Comparison of ENCODE assay signal across 34 cellular contexts in genomic region chrX:55623100-55623499, GRCh38. TPM values are rescaled to one million over a fixed set of nuclear protein-coding genes. Genes with fewer than 3 reads are reported as not detected.
"Had no signal": no experiment of that assay in that cellular context is flagged by ENCODE, and none has a peak within 500 bp of the region (broad histone marks: within the 10 kb centered on the region; RNA-seq: fewer than 3 reads in every experiment).

A gene with protein sequence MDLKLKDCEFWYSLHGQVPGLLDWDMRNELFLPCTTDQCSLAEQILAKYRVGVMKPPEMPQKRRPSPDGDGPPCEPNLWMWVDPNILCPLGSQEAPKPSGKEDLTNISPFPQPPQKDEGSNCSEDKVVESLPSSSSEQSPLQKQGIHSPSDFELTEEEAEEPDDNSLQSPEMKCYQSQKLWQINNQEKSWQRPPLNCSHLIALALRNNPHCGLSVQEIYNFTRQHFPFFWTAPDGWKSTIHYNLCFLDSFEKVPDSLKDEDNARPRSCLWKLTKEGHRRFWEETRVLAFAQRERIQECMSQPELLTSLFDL (plus strand): TSS chrX:55623400. CDS start chrX:55623712, 312 bp downstream.

- FAIRE-seq: urothelium cell line had no signal

- H3K4me3 ChIP-seq: stomach, suprapubic skin, testis, thoracic aorta, thyroid gland, tibial artery, tibial nerve, transverse colon, upper lobe of left lung, upper lobe of right lung, uterus, vagina had no signal

- H3K36me3 ChIP-seq: stomach, suprapubic skin, thoracic aorta, thyroid gland, tibial artery, tibial nerve, transverse colon, upper lobe of left lung, upper lobe of right lung, uterus, vagina had no signal

- H3K27ac Mint-ChIP-seq: stimulated activated effector memory CD8-positive, alpha-beta T cell treated with anti-CD3 and anti-CD28 coated beads, Interleukin-12 subunit alpha, Interleukin-12 subunit beta, amount 100 ng/mL, for 72 hours; stimulated activated memory B cell treated with anti-CD40 and anti-IgM and Interleukin-4, amounts not matched to agents 10 μg/mL and 1 μg/mL and 100 μg/mL, for 72 hours; stimulated activated naive B cell treated with anti-CD40 and anti-IgM and Interleukin-4, amounts not matched to agents 10 μg/mL and 1 μg/mL and 100 μg/mL, for 72 hours; stimulated activated naive CD8-positive, alpha-beta T cell treated with anti-CD3 and anti-CD28 coated beads, Interleukin-15, amount 100 ng/mL, for 72 hours; stimulated activated naive CD8-positive, alpha-beta T cell treated with anti-CD3 and anti-CD28 coated beads, Interleukin-15, Interleukin-2, amounts not matched to agents 100 ng/mL and 50 ng/mL, for 24 hours; type B pancreatic cell had no signal

- ATAC-seq: stimulated activated effector memory CD8-positive, alpha-beta T cell treated with anti-CD3 and anti-CD28 coated beads, Interleukin-12 subunit alpha, Interleukin-12 subunit beta, amount 100 ng/mL, for 72 hours; stimulated activated memory B cell treated with anti-CD40 and anti-IgM and Interleukin-4, amounts not matched to agents 10 μg/mL and 1 μg/mL and 100 μg/mL, for 72 hours; stimulated activated naive B cell treated with anti-CD40 and anti-IgM and Interleukin-4, amounts not matched to agents 10 μg/mL and 1 μg/mL and 100 μg/mL, for 72 hours; stimulated activated naive CD8-positive, alpha-beta T cell treated with anti-CD3 and anti-CD28 coated beads, Interleukin-15, amount 100 ng/mL, for 72 hours; stimulated activated naive CD8-positive, alpha-beta T cell treated with anti-CD3 and anti-CD28 coated beads, Interleukin-15, Interleukin-2, amounts not matched to agents 100 U/mL and 50 U/mL, for 24 hours; upper lobe of right lung had no signal

- H3K27ac ChIP-seq: stomach, suprapubic skin, testis, thoracic aorta, thyroid gland, tibial artery, tibial nerve, transverse colon, upper lobe of left lung, upper lobe of right lung, uterus, vagina had no signal

- H3K27me3 ChIP-seq: stomach, suprapubic skin, testis, thyroid gland, tibial artery, transverse colon, upper lobe of left lung, upper lobe of right lung, uterus, vagina had no signal

- H3K4me3 Mint-ChIP-seq: stimulated activated effector memory CD8-positive, alpha-beta T cell treated with anti-CD3 and anti-CD28 coated beads, Interleukin-12 subunit alpha, Interleukin-12 subunit beta, amount 100 ng/mL, for 72 hours; stimulated activated memory B cell treated with anti-CD40 and anti-IgM and Interleukin-4, amounts not matched to agents 10 μg/mL and 1 μg/mL and 100 μg/mL, for 72 hours; stimulated activated naive B cell treated with anti-CD40 and anti-IgM and Interleukin-4, amounts not matched to agents 10 μg/mL and 1 μg/mL and 100 μg/mL, for 72 hours; stimulated activated naive CD8-positive, alpha-beta T cell treated with anti-CD3 and anti-CD28 coated beads, Interleukin-15, amount 100 ng/mL, for 72 hours; stimulated activated naive CD8-positive, alpha-beta T cell treated with anti-CD3 and anti-CD28 coated beads, Interleukin-15, Interleukin-2, amounts not matched to agents 100 ng/mL and 50 ng/mL, for 24 hours; type B pancreatic cell had no signal

- H3K27me3 Mint-ChIP-seq: stimulated activated memory B cell treated with anti-CD40 and anti-IgM and Interleukin-4, amounts not matched to agents 10 μg/mL and 1 μg/mL and 100 μg/mL, for 72 hours; stimulated activated naive CD8-positive, alpha-beta T cell treated with anti-CD3 and anti-CD28 coated beads, Interleukin-15, amount 100 ng/mL, for 72 hours; type B pancreatic cell had no signal

- DNase-seq: stimulated activated CD4-positive, alpha-beta T cell treated with anti-CD3 and anti-CD28 coated beads, Interleukin-2, amount 100 ng/mL, for 48 hours; stimulated activated CD4-positive, alpha-beta T cell treated with anti-CD3 and anti-CD28 coated beads, Interleukin-4, amount 100 ng/mL, for 1 hour; stimulated activated CD4-positive, alpha-beta T cell treated with anti-CD3 and anti-CD28 coated beads, Interleukin-4, amount 100 ng/mL, for 24 hours; stimulated activated CD4-positive, alpha-beta T cell treated with anti-CD3 and anti-CD28 coated beads, Interleukin-4, amount 100 ng/mL, for 4 hours; stimulated activated CD8-positive, alpha-beta memory T cell treated with anti-CD3 and anti-CD28 coated beads, Interleukin-4, amount 100 ng/mL, for 48 hours; stimulated activated naive B cell treated with anti-CD40 and anti-IgM and Interleukin-4, amounts not matched to agents 10 μg/mL and 1 μg/mL and 100 μg/mL, for 72 hours; stimulated activated naive CD4-positive, alpha-beta T cell; stimulated activated naive CD4-positive, alpha-beta T cell treated with Interleukin-2 at 50 U/mL for 16 hours; stimulated activated naive CD8-positive, alpha-beta T cell treated with anti-CD3 and anti-CD28 coated beads, Interleukin-15, amount 100 ng/mL, for 72 hours; stimulated activated naive CD8-positive, alpha-beta T cell treated with anti-CD3 and anti-CD28 coated beads, Interleukin-15, Interleukin-2, amounts not matched to agents 100 U/mL and 50 U/mL, for 24 hours; stomach; substantia nigra; testis; thyroid gland; tibial artery; transverse colon; trophoblast cell; upper lobe of left lung; upper lobe of right lung; uterus had no signal

- H3K9me3 Mint-ChIP-seq: stimulated activated naive CD8-positive, alpha-beta T cell treated with anti-CD3 and anti-CD28 coated beads, Interleukin-15, Interleukin-2, amounts not matched to agents 100 ng/mL and 50 ng/mL, for 24 hours; type B pancreatic cell had no signal

- H3K36me3 Mint-ChIP-seq: stimulated activated effector memory CD8-positive, alpha-beta T cell treated with anti-CD3 and anti-CD28 coated beads, Interleukin-12 subunit alpha, Interleukin-12 subunit beta, amount 100 ng/mL, for 72 hours; stimulated activated memory B cell treated with anti-CD40 and anti-IgM and Interleukin-4, amounts not matched to agents 10 μg/mL and 1 μg/mL and 100 μg/mL, for 72 hours; type B pancreatic cell had no signal

- H3K4me1 ChIP-seq: stomach, suprapubic skin, testis, thyroid gland, tibial artery, tibial nerve, transverse colon, upper lobe of left lung, upper lobe of right lung, uterus, vagina had no signal

- H3K4me1 Mint-ChIP-seq: stimulated activated effector memory CD8-positive, alpha-beta T cell treated with anti-CD3 and anti-CD28 coated beads, Interleukin-12 subunit alpha, Interleukin-12 subunit beta, amount 100 ng/mL, for 72 hours; stimulated activated memory B cell treated with anti-CD40 and anti-IgM and Interleukin-4, amounts not matched to agents 10 μg/mL and 1 μg/mL and 100 μg/mL, for 72 hours; stimulated activated naive B cell treated with anti-CD40 and anti-IgM and Interleukin-4, amounts not matched to agents 10 μg/mL and 1 μg/mL and 100 μg/mL, for 72 hours; stimulated activated naive CD8-positive, alpha-beta T cell treated with anti-CD3 and anti-CD28 coated beads, Interleukin-15, amount 100 ng/mL, for 72 hours had no signal

- H3K9me3 ChIP-seq: stomach, suprapubic skin, testis, thoracic aorta, thyroid gland, tibial artery, tibial nerve, transverse colon, upper lobe of left lung, upper lobe of right lung, uterus, vagina had no signal

RNA-seq across cellular contexts. Expression of the gene that starts here (rescaled TPM):
- total RNA-seq: stomach, subcutaneous adipose tissue, suprapubic skin, temporal lobe, thoracic aorta, thyroid gland, tibial nerve, transverse colon, upper lobe of left lung, upper lobe of right lung, ureter, urinary bladder, uterus, vagina had no signal
- polyA plus RNA-seq: stomach, thymus, urinary bladder had no signal
